ENCODE assay signal across 8 cellular contexts in genomic region chr11:723120-723883, GRCh38. TPM values are rescaled to one million over a fixed set of nuclear protein-coding genes. Genes with fewer than 3 reads are reported as not detected.
DNase-seq lines count a peak whose midpoint lies in the region; ATAC-seq, FAIRE-seq and TF ChIP-seq lines count a peak whose summit lies in the region.

No MANE protein-coding gene starts in this region.

- H3K4me2 ChIP-seq in endothelial cell of umbilical vein (ENCODE audit: insufficient read depth, low read length) (no peak overlapping the region), neuronal stem cell (ENCODE audit: insufficient read depth, low read length, poor library complexity, severe bottlenecking) (no peak overlapping the region)

- H4K20me1 ChIP-seq in endothelial cell of umbilical vein (replicated peaks; ENCODE audit: control insufficient read depth, extremely low read depth, insufficient read depth, low read length): no peaks in the 10 kb centered on the region

- H3K27ac ChIP-seq in endothelial cell of umbilical vein (ENCODE audit: insufficient read depth, low read depth, low read length): no peak overlapping the region
- H3K27ac ChIP-seq in neuronal stem cell (replicated peaks; ENCODE audit: low read length): no peak overlapping the region

- no peak overlapping the region for H2BK12ac ChIP-seq in neuronal stem cell (ENCODE audit: low read length)

- ATAC-seq in HG02763 (IDR thresholded peaks at IDR 0.05; ENCODE audit: unreplicated experiment) (no peak), GM18909 (IDR thresholded peaks at IDR 0.05; ENCODE audit: poor library complexity, unreplicated experiment) (no peak)

- no peaks in the 10 kb centered on the region for H3K79me2 ChIP-seq in endothelial cell of umbilical vein (ENCODE audit: control insufficient read depth, insufficient read depth, low read length)

- no CpG with 5 or more reads among the region's 8 CpGs for WGBS in neuronal stem cell (ENCODE audit: extremely low coverage in 2 of 2, insufficient read length in 2 of 2, insufficient replicate concordance in 1 of 2), 2 donors

- DNase-seq in NCI-H82 (lab: John Stamatoyannopoulos, UW) (peak; percentile 36), NCI-H82 treated with DMSO at 0.1 percent for 48 hours (lab: John Stamatoyannopoulos, UW; ENCODE audit: unreplicated experiment) (no peak), NAMALWA (ENCODE audit: low spot score) (peak; percentile 84), endothelial cell of umbilical vein (ENCODE audit: low read depth, low spot score) (peak; percentile 50), neuronal stem cell (ENCODE audit: low spot score) (no peak)
- DNase-seq in activated CD4-positive, alpha-beta T cell treated with anti-CD3 and anti-CD28 coated beads for 48 hours: peak; percentile 62

- H2BK5ac ChIP-seq in neuronal stem cell (ENCODE audit: low read length): no peak overlapping the region

- no peaks in the 10 kb centered on the region for H3K9me1 ChIP-seq in endothelial cell of umbilical vein (replicated peaks; ENCODE audit: control insufficient read depth, extremely low read depth, insufficient read depth, low read length)

- peak; percentile 48 to 50 for TF ChIP-seq CTCF in endothelial cell of umbilical vein (IDR thresholded peaks at IDR 0.05; ENCODE audit: extremely low read depth in 1 of 2, insufficient read depth in 1 of 2, low read depth in 1 of 2, low read length in 2 of 2)

- H2AFZ ChIP-seq in endothelial cell of umbilical vein (ENCODE audit: low read depth, low read length) (no peak overlapping the region), neuronal stem cell (ENCODE audit: low read length) (no peak overlapping the region)

- no peaks in the 10 kb centered on the region for H3K79me1 ChIP-seq in neuronal stem cell (ENCODE audit: low read depth, low read length)

- no peak overlapping the region for H3K23ac ChIP-seq in neuronal stem cell (ENCODE audit: low read depth, low read length, poor library complexity)

- peak overlapping the region; percentile 69 for H2BK15ac ChIP-seq in neuronal stem cell (ENCODE audit: low read length)

- H3K9me3 ChIP-seq in endothelial cell of umbilical vein (replicated peaks; ENCODE audit: control insufficient read depth, insufficient read depth, low read length) (no peaks in the 10 kb centered on the region), neuronal stem cell (replicated peaks in 1 of 2; ENCODE audit: control insufficient read depth in 2 of 2, insufficient read depth in 1 of 2, low read depth in 1 of 2, low read length in 2 of 2) (no peaks in the 10 kb centered on the region)

- H3K4me1 ChIP-seq in endothelial cell of umbilical vein (ENCODE audit: control insufficient read depth, extremely low read depth, insufficient read depth, low read length) (peaks cover 3% of the 10 kb centered on the region), neuronal stem cell (ENCODE audit: control insufficient read depth in 2 of 2, insufficient read depth in 1 of 2, low read depth in 1 of 2, low read length in 2 of 2) (peaks cover 6 to 14% of the 10 kb centered on the region in 2 donors)

- no TSS peak for BruUV-seq in endothelial cell of umbilical vein (replicated peaks; lab: Mats Ljungman, UMichigan)

- no peak for TF ChIP-seq POLR2A in endothelial cell of umbilical vein (IDR thresholded peaks at IDR 0.05; ENCODE audit: low read depth, low read length)

- FAIRE-seq in endothelial cell of umbilical vein (lab: Jason Lieb, UNC): peak; percentile 96

- intact Hi-C loops in endothelial cell of umbilical vein (cut with micrococcal nuclease): loop anchor here (1.0 kb wide), 1 partner anchor 61 kb away; no protein-coding TSS in a partner anchor

- no peak overlapping the region for H3K9ac ChIP-seq in endothelial cell of umbilical vein (replicated peaks; ENCODE audit: extremely low read depth, insufficient read depth, low read length)
- no peak overlapping the region for H3K9ac ChIP-seq in neuronal stem cell (ENCODE audit: low read depth, low read length, poor library complexity)

- no peaks in the 10 kb centered on the region for H3K36me3 ChIP-seq in endothelial cell of umbilical vein (ENCODE audit: control insufficient read depth in 2 of 2, extremely low read depth in 1 of 2, insufficient read depth in 2 of 2, low read length in 2 of 2)
- H3K36me3 ChIP-seq in neuronal stem cell (replicated peaks in 1 of 2; ENCODE audit: control insufficient read depth in 2 of 2, insufficient read depth in 2 of 2, low read length in 2 of 2): no peaks in the 10 kb centered on the region

- H2AK5ac ChIP-seq in neuronal stem cell (ENCODE audit: low read depth, low read length): no peak overlapping the region

- no peak overlapping the region for H2BK120ac ChIP-seq in neuronal stem cell (ENCODE audit: low read depth, low read length)

- H3K4ac ChIP-seq in neuronal stem cell (ENCODE audit: low read length): no peak overlapping the region

- dilution Hi-C loops in endothelial cell of umbilical vein (cut with MboI; ENCODE audit: extremely low pct_ligation_motif_present, low sequenced_read_pairs): no loop called here

- no peak overlapping the region for H4K91ac ChIP-seq in neuronal stem cell (ENCODE audit: low read depth, low read length, poor library complexity)

- no peak overlapping the region for H3K4me3 ChIP-seq in endothelial cell of umbilical vein (replicated peaks in 1 of 3; ENCODE audit: insufficient read depth in 1 of 3, low read depth in 1 of 3, low read length in 3 of 3)
- no peak overlapping the region for H3K4me3 ChIP-seq in neuronal stem cell (ENCODE audit: low read length in 2 of 2)

- H4K8ac ChIP-seq in neuronal stem cell (ENCODE audit: low read depth, low read length): no peak overlapping the region

- no peak overlapping the region for H3K14ac ChIP-seq in neuronal stem cell (ENCODE audit: low read length)

- no peak overlapping the region for H3K18ac ChIP-seq in neuronal stem cell (ENCODE audit: low read length)

- H3K27me3 ChIP-seq in endothelial cell of umbilical vein (ENCODE audit: control insufficient read depth in 2 of 2, insufficient read depth in 2 of 2, low read length in 2 of 2) (peaks cover 22 to 23% of the 10 kb centered on the region in 2 experiments), neuronal stem cell (ENCODE audit: control insufficient read depth in 3 of 3, insufficient read depth in 3 of 3, low read depth in 1 of 3, low read length in 3 of 3) (peaks cover 6 to 82% (median 55%) of the 10 kb centered on the region in 3 experiments)

- CTCF ChIA-PET in endothelial cell of umbilical vein (lab: Charles Lee): interaction anchor here (0.9 to 3.9 kb wide), 14 partner anchors 12 to 169 kb away, joined by 3 to 36 read pairs (median 5); partner anchors contain the start of genes DEAF1, EPS8L2, TALDO1 and TMEM80

- POLR2A ChIA-PET in endothelial cell of umbilical vein (lab: Charles Lee): no interaction called here

RNA-seq across cellular contexts. Expression of gene EPS8L2, which starts 17.3 kb away (rescaled TPM):
- total RNA-seq in endothelial cell of umbilical vein: 6.0 and 12.5 TPM in 2 replicates
- 5.2 and 5.9 TPM in 2 replicates for polyA plus RNA-seq in endothelial cell of umbilical vein
- 2.6 and 2.9 TPM in 2 replicates for polyA plus RNA-seq in endothelial cell of umbilical vein (2011; cell fraction: cytosol; rRNA removed)
- 33.6 and 35.0 TPM in 2 replicates for polyA plus RNA-seq in endothelial cell of umbilical vein (2011; cell fraction: nucleus; rRNA removed)
- 6.1 and 6.6 TPM in 2 replicates for polyA plus RNA-seq in endothelial cell of umbilical vein (2012)
- 4.6 and 7.9 TPM in 2 replicates for polyA minus RNA-seq in endothelial cell of umbilical vein
- polyA minus RNA-seq in endothelial cell of umbilical vein (2011; cell fraction: cytosol; rRNA and poly(A)+ RNA removed): 20.3 TPM
- 3.1 and 6.7 TPM in 2 replicates for polyA minus RNA-seq in endothelial cell of umbilical vein (2011; cell fraction: nucleus; rRNA and poly(A)+ RNA removed)
- polyA plus RNA-seq in neuronal stem cell (2013, experiment 1 of 2): 6.7 TPM
- polyA plus RNA-seq in neuronal stem cell (2013, experiment 2 of 2): 6.7 TPM

RNA-seq across cellular contexts. Expression of gene TALDO1, which starts 24.0 kb away (rescaled TPM):
- 287 and 294 TPM in 2 replicates for total RNA-seq in endothelial cell of umbilical vein
- polyA plus RNA-seq in endothelial cell of umbilical vein: 184 and 211 TPM in 2 replicates
- 234 and 253 TPM in 2 replicates for polyA plus RNA-seq in endothelial cell of umbilical vein (2011; cell fraction: cytosol; rRNA removed)
- polyA plus RNA-seq in endothelial cell of umbilical vein (2011; cell fraction: nucleus; rRNA removed): 146 and 149 TPM in 2 replicates
- 262 and 325 TPM in 2 replicates for polyA plus RNA-seq in endothelial cell of umbilical vein (2012)
- 79.6 and 84.8 TPM in 2 replicates for polyA minus RNA-seq in endothelial cell of umbilical vein
- polyA minus RNA-seq in endothelial cell of umbilical vein (2011; cell fraction: cytosol; rRNA and poly(A)+ RNA removed): 117 TPM
- polyA minus RNA-seq in endothelial cell of umbilical vein (2011; cell fraction: nucleus; rRNA and poly(A)+ RNA removed): 19.6 and 30.7 TPM in 2 replicates
- polyA plus RNA-seq in neuronal stem cell (2013, experiment 1 of 2): 111 TPM
- polyA plus RNA-seq in neuronal stem cell (2013, experiment 2 of 2): 112 TPM

RNA-seq across cellular contexts. Expression of gene TMEM80, which starts 27.7 kb away (rescaled TPM):
- 24.1 and 26.6 TPM in 2 replicates for total RNA-seq in endothelial cell of umbilical vein
- 17.9 and 21.2 TPM in 2 replicates for polyA plus RNA-seq in endothelial cell of umbilical vein
- 13.2 and 15.4 TPM in 2 replicates for polyA plus RNA-seq in endothelial cell of umbilical vein (2011; cell fraction: cytosol; rRNA removed)
- polyA plus RNA-seq in endothelial cell of umbilical vein (2011; cell fraction: nucleus; rRNA removed): 29.6 and 31.8 TPM in 2 replicates
- polyA plus RNA-seq in endothelial cell of umbilical vein (2012): 20.6 and 23.9 TPM in 2 replicates
- 10.6 and 10.8 TPM in 2 replicates for polyA minus RNA-seq in endothelial cell of umbilical vein
- 4.8 TPM for polyA minus RNA-seq in endothelial cell of umbilical vein (2011; cell fraction: cytosol; rRNA and poly(A)+ RNA removed)
- 9.1 and 11.3 TPM in 2 replicates for polyA minus RNA-seq in endothelial cell of umbilical vein (2011; cell fraction: nucleus; rRNA and poly(A)+ RNA removed)
- 20.9 TPM for polyA plus RNA-seq in neuronal stem cell (2013, experiment 1 of 2)
- 21.7 TPM for polyA plus RNA-seq in neuronal stem cell (2013, experiment 2 of 2)

RNA-seq across cellular contexts. Expression of gene DEAF1, which starts 28.3 kb away (rescaled TPM):
- 50.3 and 55.7 TPM in 2 replicates for total RNA-seq in endothelial cell of umbilical vein
- 43.6 and 45.5 TPM in 2 replicates for polyA plus RNA-seq in endothelial cell of umbilical vein
- polyA plus RNA-seq in endothelial cell of umbilical vein (2011; cell fraction: cytosol; rRNA removed): 34.4 and 40.4 TPM in 2 replicates
- 25.1 and 25.8 TPM in 2 replicates for polyA plus RNA-seq in endothelial cell of umbilical vein (2011; cell fraction: nucleus; rRNA removed)
- polyA plus RNA-seq in endothelial cell of umbilical vein (2012): 24.9 and 40.0 TPM in 2 replicates
- polyA minus RNA-seq in endothelial cell of umbilical vein: 24.6 and 26.4 TPM in 2 replicates
- polyA minus RNA-seq in endothelial cell of umbilical vein (2011; cell fraction: cytosol; rRNA and poly(A)+ RNA removed): 25.5 TPM
- 17.8 and 22.2 TPM in 2 replicates for polyA minus RNA-seq in endothelial cell of umbilical vein (2011; cell fraction: nucleus; rRNA and poly(A)+ RNA removed)
- polyA plus RNA-seq in neuronal stem cell (2013, experiment 1 of 2): 37.2 TPM
- polyA plus RNA-seq in neuronal stem cell (2013, experiment 2 of 2): 37.3 TPM

RNA-seq across cellular contexts. Expression of gene GATD1, which starts 54.0 kb away (rescaled TPM):
- total RNA-seq in endothelial cell of umbilical vein: 78.5 and 83.1 TPM in 2 replicates
- 70.6 and 90.8 TPM in 2 replicates for polyA plus RNA-seq in endothelial cell of umbilical vein
- 23.5 and 35.8 TPM in 2 replicates for polyA plus RNA-seq in endothelial cell of umbilical vein (2011; cell fraction: cytosol; rRNA removed)
- 157 and 166 TPM in 2 replicates for polyA plus RNA-seq in endothelial cell of umbilical vein (2011; cell fraction: nucleus; rRNA removed)
- polyA plus RNA-seq in endothelial cell of umbilical vein (2012): 27.8 and 37.9 TPM in 2 replicates
- 25.3 and 36.3 TPM in 2 replicates for polyA minus RNA-seq in endothelial cell of umbilical vein
- 27.4 TPM for polyA minus RNA-seq in endothelial cell of umbilical vein (2011; cell fraction: cytosol; rRNA and poly(A)+ RNA removed)
- 34.0 and 37.3 TPM in 2 replicates for polyA minus RNA-seq in endothelial cell of umbilical vein (2011; cell fraction: nucleus; rRNA and poly(A)+ RNA removed)
- 45.2 TPM for polyA plus RNA-seq in neuronal stem cell (2013, experiment 1 of 2)
- 42.6 TPM for polyA plus RNA-seq in neuronal stem cell (2013, experiment 2 of 2)

Comparison
In these comparisons a context has a peak if more than half of its experiments do, and no peak if none do; other contexts are left out.
1. DNase-seq: peak in NCI-H82 (single experiment), NAMALWA (single experiment), activated CD4-positive, alpha-beta T cell treated with anti-CD3 and anti-CD28 coated beads for 48 hours (single experiment) and endothelial cell of umbilical vein (single experiment); none in NCI-H82 treated with DMSO at 0.1 percent for 48 hours (single experiment) and neuronal stem cell (single experiment).